Comparison of ENCODE assay signal across 15 cellular contexts in the genomic region with DNA sequence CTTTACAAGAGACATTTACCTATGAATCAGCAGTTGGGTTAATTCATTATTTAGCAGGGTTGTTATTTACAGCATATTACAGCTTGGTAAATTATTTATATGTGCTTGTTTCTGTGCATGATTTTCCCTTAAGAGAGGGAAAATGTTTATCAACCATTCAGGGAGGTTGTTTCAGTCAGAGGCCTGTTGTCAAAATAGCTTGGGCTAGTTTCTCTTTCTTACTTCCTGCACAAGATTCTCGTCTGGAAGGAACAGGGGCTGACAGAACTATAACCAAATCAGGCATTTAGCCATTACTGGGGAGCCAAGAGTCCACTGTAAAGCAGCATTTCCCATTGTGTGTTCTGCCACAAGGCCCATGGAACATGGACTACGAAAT.
"Had no signal": no experiment of that assay in that cellular context is flagged by ENCODE, and none has a peak within 500 bp of the region (broad histone marks: within the 10 kb centered on the region; RNA-seq: fewer than 3 reads in every experiment).

No MANE protein-coding gene starts in this region.

- H3K9ac ChIP-seq: parathyroid adenoma had no signal

- H3K4me1 ChIP-seq: adrenal gland, heart right ventricle, left ventricle myocardium inferior, parathyroid adenoma, testis had no signal

- H3K27ac ChIP-seq: adrenal gland, heart right ventricle, left ventricle myocardium inferior, parathyroid adenoma, testis had no signal

- ATAC-seq: heart right ventricle; stimulated activated naive CD8-positive, alpha-beta T cell treated with anti-CD3 and anti-CD28 coated beads, Interleukin-15, amount 100 ng/mL, for 72 hours had no signal

- H3K27me3 ChIP-seq: testis had no signal

- FAIRE-seq: frontal cortex, urothelium cell line had no signal

- H3K36me3 ChIP-seq: adrenal gland, heart right ventricle, left ventricle myocardium inferior had no signal

- H3K9me3 ChIP-seq: adrenal gland, heart right ventricle, left ventricle myocardium inferior, testis had no signal

- H2AFZ ChIP-seq: parathyroid adenoma had no signal

- DNase-seq: activated naive CD4-positive, alpha-beta T cell treated with anti-CD3 and anti-CD28 coated beads, Interleukin-2, amount 50 U/mL, for 16 hours; adrenal gland; cortex of kidney; effector memory CD4-positive, alpha-beta T cell; heart right ventricle; islet precursor cell; left ventricle myocardium inferior; retina; stimulated activated CD4-positive, alpha-beta T cell treated with anti-CD3 and anti-CD28 coated beads, Interleukin-15, amount 100 ng/mL, for 24 hours; stimulated activated CD4-positive, alpha-beta T cell treated with anti-CD3 and anti-CD28 coated beads, Interleukin-4, amount 100 ng/mL, for 4 hours; stimulated activated naive CD8-positive, alpha-beta T cell treated with anti-CD3 and anti-CD28 coated beads, Interleukin-15, amount 100 ng/mL, for 72 hours had no signal

- H3K79me2 ChIP-seq: parathyroid adenoma had no signal

- H3K4me3 ChIP-seq: adrenal gland, heart right ventricle, left ventricle myocardium inferior, testis had no signal
